ENCODE assay signal across 9 cellular contexts in the genomic region with DNA sequence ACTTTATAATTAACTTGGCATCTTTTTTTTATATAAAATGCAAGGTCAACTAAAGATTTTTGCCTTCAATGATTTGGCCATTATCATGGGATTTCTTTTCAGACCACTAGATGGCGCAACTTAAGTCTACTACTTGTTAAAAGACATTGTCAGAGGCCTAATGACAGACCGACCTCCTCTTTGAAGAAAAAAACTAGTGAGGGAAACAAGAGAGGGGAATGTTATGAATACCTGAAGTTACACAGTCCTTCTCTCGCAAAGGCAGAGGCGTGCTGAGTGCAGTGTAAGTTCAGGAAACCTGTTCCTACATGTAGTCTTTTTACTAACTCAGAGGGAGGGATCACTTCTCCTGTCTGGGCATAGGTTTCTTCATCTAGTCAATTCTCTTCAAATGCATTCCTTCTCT. TPM values are rescaled to one million over a fixed set of nuclear protein-coding genes. Genes with fewer than 3 reads are reported as not detected.
DNase-seq lines count a peak whose midpoint lies in the region; ATAC-seq and TF ChIP-seq lines count a peak whose summit lies in the region.
"Had no signal": no experiment of that assay in that cellular context is flagged by ENCODE, and none has a peak within 500 bp of the region (broad histone marks: within the 10 kb centered on the region; RNA-seq: fewer than 3 reads in every experiment).

No MANE protein-coding gene starts in this region.

- H3K4me1 ChIP-seq in heart left ventricle (peaks cover 0 to 6% (median 0%) of the 10 kb centered on the region in 12 donors), sigmoid colon (no peaks in the 10 kb centered on the region)

- CTCF ChIA-PET in activated CD4-positive, alpha-beta T cell treated with anti-CD3 and anti-CD28 coated beads for 36 hours (lab: Charles Lee) = interaction anchor here (0.8 to 4.6 kb wide), 6 partner anchors 24 to 268 kb away, joined by 3 to 39 read pairs (median 5); partner anchors contain the start of gene RWDD1

- H3K27me3 ChIP-seq in heart left ventricle (no peaks in the 10 kb centered on the region), sigmoid colon (no peaks in the 10 kb centered on the region)

- DNase-seq in activated CD4-positive, alpha-beta T cell treated with anti-CD3 and anti-CD28 coated beads for 36 hours = peak; percentile 9
- DNase-seq in activated CD4-positive, alpha-beta T cell treated with anti-CD3 and anti-CD28 coated beads for 1 hour = no peak
- DNase-seq in HCEC 1CT (peak; percentile 64), NCI-H2171 (lab: John Stamatoyannopoulos, UW) (peak; percentile 7), heart left ventricle (no peak), sigmoid colon (no peak)
- DNase-seq in activated T-cell treated with anti-CD3 and anti-CD28 coated beads, Interleukin-2, amount 50 U/mL, for 4 hours = no peak
- no peak for DNase-seq in activated T-helper 2 cell treated with anti-CD3 and anti-CD28 coated beads, Interferon-gamma antibody, Interleukin-2, Interleukin-4, amounts not matched to agents 10 μg/mL and 5 μg/mL and 100 μg/mL, durations not matched to agents 14 hours and 24 hours and 36 hours (ENCODE audit: low spot score)
- DNase-seq: activated naive CD8-positive, alpha-beta T cell treated with anti-CD3 and anti-CD28 coated beads, Interleukin-2, amount 10 ng/mL, durations not matched to agents 7 days and 5 days had no signal

- no peaks in the 10 kb centered on the region for H3K9me3 Mint-ChIP-seq in activated CD4-positive, alpha-beta T cell treated with anti-CD3 and anti-CD28 coated beads for 36 hours (ENCODE audit: low read depth)
- H3K9me3 Mint-ChIP-seq in activated T-cell treated with anti-CD3 and anti-CD28 coated beads, Interleukin-2, amount 50 U/mL, for 4 hours = no peaks in the 10 kb centered on the region
- H3K9me3 Mint-ChIP-seq in activated T-helper 2 cell treated with anti-CD3 and anti-CD28 coated beads, Interferon-gamma antibody, Interleukin-2, Interleukin-4, amounts not matched to agents 10 μg/mL and 5 μg/mL and 100 μg/mL, durations not matched to agents 14 hours and 24 hours and 36 hours = no peaks in the 10 kb centered on the region
- H3K9me3 Mint-ChIP-seq: activated naive CD8-positive, alpha-beta T cell treated with anti-CD3 and anti-CD28 coated beads, Interleukin-2, amount 10 ng/mL, durations not matched to agents 7 days and 5 days had no signal

- no peaks in the 10 kb centered on the region for H3K4me1 Mint-ChIP-seq in activated CD4-positive, alpha-beta T cell treated with anti-CD3 and anti-CD28 coated beads for 36 hours
- peaks cover 4% of the 10 kb centered on the region for H3K4me1 Mint-ChIP-seq in activated T-cell treated with anti-CD3 and anti-CD28 coated beads, Interleukin-2, amount 50 U/mL, for 4 hours (ENCODE audit: low read depth)
- peaks cover 1% of the 10 kb centered on the region for H3K4me1 Mint-ChIP-seq in activated T-helper 2 cell treated with anti-CD3 and anti-CD28 coated beads, Interferon-gamma antibody, Interleukin-2, Interleukin-4, amounts not matched to agents 10 μg/mL and 5 μg/mL and 100 μg/mL, durations not matched to agents 14 hours and 24 hours and 36 hours (ENCODE audit: low read depth)

- WGBS in heart left ventricle, 4 donors = 13 to 19% (median 15%) methylated on average over 4 of the region's 4 CpGs
- WGBS in sigmoid colon, 2 donors = 7 to 15% methylated on average over 4 of the region's 4 CpGs

- TF ChIP-seq EP300 in sigmoid colon (IDR thresholded peaks at IDR 0.05) = no peak

- TF ChIP-seq POLR2A in heart left ventricle (IDR thresholded peaks at IDR 0.05) (no peak), sigmoid colon (IDR thresholded peaks at IDR 0.05) (no peak)

- TF ChIP-seq CTCF in heart left ventricle (IDR thresholded peaks at IDR 0.05) = peak; percentile 62 to 85 (median 76)
- peak; percentile 33 to 75 (median 60) for TF ChIP-seq CTCF in sigmoid colon (IDR thresholded peaks at IDR 0.05)

- H3K9me3 ChIP-seq in heart left ventricle = no peaks in the 10 kb centered on the region
- no peaks in the 10 kb centered on the region for H3K9me3 ChIP-seq in sigmoid colon

- no peak overlapping the region for H3K4me3 Mint-ChIP-seq in activated CD4-positive, alpha-beta T cell treated with anti-CD3 and anti-CD28 coated beads for 36 hours
- H3K4me3 Mint-ChIP-seq in activated T-cell treated with anti-CD3 and anti-CD28 coated beads, Interleukin-2, amount 50 U/mL, for 4 hours = no peak overlapping the region
- H3K4me3 Mint-ChIP-seq in activated T-helper 2 cell treated with anti-CD3 and anti-CD28 coated beads, Interferon-gamma antibody, Interleukin-2, Interleukin-4, amounts not matched to agents 10 μg/mL and 5 μg/mL and 100 μg/mL, durations not matched to agents 14 hours and 24 hours and 36 hours (ENCODE audit: low read depth) = no peak overlapping the region
- H3K4me3 Mint-ChIP-seq: activated naive CD8-positive, alpha-beta T cell treated with anti-CD3 and anti-CD28 coated beads, Interleukin-2, amount 10 ng/mL, durations not matched to agents 7 days and 5 days had no signal

- H3K27ac Mint-ChIP-seq in activated CD4-positive, alpha-beta T cell treated with anti-CD3 and anti-CD28 coated beads for 36 hours = no peak overlapping the region
- no peak overlapping the region for H3K27ac Mint-ChIP-seq in activated T-helper 2 cell treated with anti-CD3 and anti-CD28 coated beads, Interferon-gamma antibody, Interleukin-2, Interleukin-4, amounts not matched to agents 10 μg/mL and 5 μg/mL and 100 μg/mL, durations not matched to agents 14 hours and 24 hours and 36 hours
- H3K27ac Mint-ChIP-seq: activated naive CD8-positive, alpha-beta T cell treated with anti-CD3 and anti-CD28 coated beads, Interleukin-2, amount 10 ng/mL, durations not matched to agents 7 days and 5 days had no signal

- H3K36me3 ChIP-seq in heart left ventricle (no peaks in the 10 kb centered on the region), sigmoid colon (no peaks in the 10 kb centered on the region)

- H3K27me3 Mint-ChIP-seq in activated CD4-positive, alpha-beta T cell treated with anti-CD3 and anti-CD28 coated beads for 36 hours = peaks cover 10% of the 10 kb centered on the region
- peaks cover 32% of the 10 kb centered on the region for H3K27me3 Mint-ChIP-seq in activated T-cell treated with anti-CD3 and anti-CD28 coated beads, Interleukin-2, amount 50 U/mL, for 4 hours (ENCODE audit: low read depth)
- H3K27me3 Mint-ChIP-seq in activated T-helper 2 cell treated with anti-CD3 and anti-CD28 coated beads, Interferon-gamma antibody, Interleukin-2, Interleukin-4, amounts not matched to agents 10 μg/mL and 5 μg/mL and 100 μg/mL, durations not matched to agents 14 hours and 24 hours and 36 hours (ENCODE audit: low read depth) = peaks cover 48% of the 10 kb centered on the region

- peak; percentile 75 for ATAC-seq in activated CD4-positive, alpha-beta T cell treated with anti-CD3 and anti-CD28 coated beads for 36 hours
- ATAC-seq in activated T-cell treated with anti-CD3 and anti-CD28 coated beads, Interleukin-2, amount 50 U/mL, for 4 hours = peak; percentile 18 to 44
- ATAC-seq in heart left ventricle = peak in 3 of 4 donors; percentile 22 to 72 (median 48)

- no peak overlapping the region for H3K27ac ChIP-seq in heart left ventricle
- H3K27ac ChIP-seq in sigmoid colon = no peak overlapping the region

- intact Hi-C loops in activated CD4-positive, alpha-beta T cell treated with anti-CD3 and anti-CD28 coated beads for 36 hours (cut with DNase I, micrococcal nuclease) = loop anchor here (1.0 to 5.0 kb wide), 4 partner anchors 25 to 311 kb away; no protein-coding TSS in a partner anchor
- intact Hi-C loops in heart left ventricle (cut with DNase I) (loop anchor here in 6 of 10 donors (1.0 to 10.0 kb wide), 6 partner anchors 22 to 111 kb away; partner anchors contain the start of gene RWDD1 (in 1 of the 6)), sigmoid colon (cut with DNase I) (loop anchor here (1.0 to 10.0 kb wide), 2 partner anchors 25 to 109 kb away; no protein-coding TSS in a partner anchor)
- intact Hi-C loops in activated T-helper 2 cell treated with anti-CD3 and anti-CD28 coated beads, Interferon-gamma antibody, Interleukin-2, Interleukin-4, amounts not matched to agents 10 μg/mL and 5 μg/mL and 100 μg/mL, durations not matched to agents 14 hours and 24 hours and 36 hours (cut with micrococcal nuclease) = loop anchor here (1.0 to 5.0 kb wide), 2 partner anchors 25 to 111 kb away; no protein-coding TSS in a partner anchor

- no peak overlapping the region for H3K4me3 ChIP-seq in heart left ventricle
- H3K4me3 ChIP-seq in sigmoid colon = no peak overlapping the region

- no peaks in the 10 kb centered on the region for H3K36me3 Mint-ChIP-seq in activated CD4-positive, alpha-beta T cell treated with anti-CD3 and anti-CD28 coated beads for 36 hours (ENCODE audit: low read depth)
- H3K36me3 Mint-ChIP-seq in activated T-cell treated with anti-CD3 and anti-CD28 coated beads, Interleukin-2, amount 50 U/mL, for 4 hours (ENCODE audit: insufficient read depth) = no peaks in the 10 kb centered on the region
- H3K36me3 Mint-ChIP-seq in activated T-helper 2 cell treated with anti-CD3 and anti-CD28 coated beads, Interferon-gamma antibody, Interleukin-2, Interleukin-4, amounts not matched to agents 10 μg/mL and 5 μg/mL and 100 μg/mL, durations not matched to agents 14 hours and 24 hours and 36 hours (ENCODE audit: low read depth) = no peaks in the 10 kb centered on the region
- H3K36me3 Mint-ChIP-seq: activated naive CD8-positive, alpha-beta T cell treated with anti-CD3 and anti-CD28 coated beads, Interleukin-2, amount 10 ng/mL, durations not matched to agents 7 days and 5 days had no signal

- POLR2A ChIA-PET in activated CD4-positive, alpha-beta T cell treated with anti-CD3 and anti-CD28 coated beads for 36 hours (lab: Charles Lee) = no interaction called here

RNA-seq across cellular contexts. Expression of gene TRAPPC3L, which starts 9.3 kb away (rescaled TPM):
- not detected for total RNA-seq in activated CD4-positive, alpha-beta T cell treated with anti-CD3 and anti-CD28 coated beads for 36 hours
- total RNA-seq in activated T-cell treated with anti-CD3 and anti-CD28 coated beads, Interleukin-2, amount 50 U/mL, for 4 hours = not detected
- total RNA-seq in heart left ventricle (under 1 TPM in 4 of 9 donors, not detected in 5; 0.11 to 0.29 (median 0.19) TPM), sigmoid colon (not detected)
- polyA plus RNA-seq in heart left ventricle (not detected), sigmoid colon (not detected)
- not detected in 2 replicates for total RNA-seq in activated T-helper 2 cell treated with anti-CD3 and anti-CD28 coated beads, Interferon-gamma antibody, Interleukin-2, Interleukin-4, amounts not matched to agents 10 μg/mL and 5 μg/mL and 100 μg/mL, durations not matched to agents 14 hours and 24 hours and 36 hours
- total RNA-seq: activated naive CD8-positive, alpha-beta T cell treated with anti-CD3 and anti-CD28 coated beads, Interleukin-2, amount 10 ng/mL, durations not matched to agents 7 days and 5 days had no signal

RNA-seq across cellular contexts. Expression of gene CALHM4, which starts 17.3 kb away (rescaled TPM):
- not detected for total RNA-seq in activated CD4-positive, alpha-beta T cell treated with anti-CD3 and anti-CD28 coated beads for 36 hours
- not detected for total RNA-seq in activated T-cell treated with anti-CD3 and anti-CD28 coated beads, Interleukin-2, amount 50 U/mL, for 4 hours
- total RNA-seq in heart left ventricle = under 1 TPM in 1 of 9 donors, not detected in 8; 0.67 TPM
- under 1 TPM in 1 of 2 donors, not detected in 1; 0.10 TPM for polyA plus RNA-seq in heart left ventricle
- total RNA-seq in sigmoid colon = not detected
- polyA plus RNA-seq in sigmoid colon = not detected
- total RNA-seq in activated T-helper 2 cell treated with anti-CD3 and anti-CD28 coated beads, Interferon-gamma antibody, Interleukin-2, Interleukin-4, amounts not matched to agents 10 μg/mL and 5 μg/mL and 100 μg/mL, durations not matched to agents 14 hours and 24 hours and 36 hours = not detected in 2 replicates
- total RNA-seq: activated naive CD8-positive, alpha-beta T cell treated with anti-CD3 and anti-CD28 coated beads, Interleukin-2, amount 10 ng/mL, durations not matched to agents 7 days and 5 days had no signal

RNA-seq across cellular contexts. Expression of gene CALHM5, which starts 24.8 kb away (rescaled TPM):
- total RNA-seq in activated CD4-positive, alpha-beta T cell treated with anti-CD3 and anti-CD28 coated beads for 36 hours = not detected
- not detected for total RNA-seq in activated T-cell treated with anti-CD3 and anti-CD28 coated beads, Interleukin-2, amount 50 U/mL, for 4 hours
- total RNA-seq in heart left ventricle (1 to 10 TPM; 1.4 to 3.0 (median 1.8) TPM), sigmoid colon (1 to 10 TPM; 1.5 to 2.5 (median 1.9) TPM)
- polyA plus RNA-seq in heart left ventricle (1 to 10 TPM in 1 of 2 donors, under 1 TPM in 1; 0.76 to 1.3 TPM), sigmoid colon (under 1 TPM; 0.23 to 0.60 (median 0.57) TPM)
- not detected in 2 replicates for total RNA-seq in activated T-helper 2 cell treated with anti-CD3 and anti-CD28 coated beads, Interferon-gamma antibody, Interleukin-2, Interleukin-4, amounts not matched to agents 10 μg/mL and 5 μg/mL and 100 μg/mL, durations not matched to agents 14 hours and 24 hours and 36 hours
- total RNA-seq: activated naive CD8-positive, alpha-beta T cell treated with anti-CD3 and anti-CD28 coated beads, Interleukin-2, amount 10 ng/mL, durations not matched to agents 7 days and 5 days had no signal

RNA-seq across cellular contexts. Expression of gene RWDD1, which starts 35.1 kb away (rescaled TPM):
- 10 to 100 TPM; 40.0 to 65.4 TPM for total RNA-seq in activated CD4-positive, alpha-beta T cell treated with anti-CD3 and anti-CD28 coated beads for 36 hours
- total RNA-seq in activated T-cell treated with anti-CD3 and anti-CD28 coated beads, Interleukin-2, amount 50 U/mL, for 4 hours = 10 to 100 TPM; 53.6 to 58.6 (median 57.6) TPM
- 10 to 100 TPM; 35.9 to 70.5 (median 48.8) TPM for total RNA-seq in heart left ventricle
- 100 to 1,000 TPM in 1 of 2 donors, 10 to 100 TPM in 1; 69.1 to 124 TPM for polyA plus RNA-seq in heart left ventricle
- total RNA-seq in sigmoid colon = 100 to 1,000 TPM in 1 of 4 donors, 10 to 100 TPM in 3; 75.0 to 119 (median 89.1) TPM
- polyA plus RNA-seq in sigmoid colon = 10 to 100 TPM; 29.5 to 73.3 (median 52.7) TPM
- total RNA-seq in activated T-helper 2 cell treated with anti-CD3 and anti-CD28 coated beads, Interferon-gamma antibody, Interleukin-2, Interleukin-4, amounts not matched to agents 10 μg/mL and 5 μg/mL and 100 μg/mL, durations not matched to agents 14 hours and 24 hours and 36 hours = 40.6 and 42.1 TPM in 2 replicates

Comparison
In these comparisons a context has a peak if more than half of its experiments do, and no peak if none do; other contexts are left out.
1. DNase-seq: peak in activated CD4-positive, alpha-beta T cell treated with anti-CD3 and anti-CD28 coated beads for 36 hours (single experiment), HCEC 1CT (single experiment) and NCI-H2171 (single experiment); none in activated CD4-positive, alpha-beta T cell treated with anti-CD3 and anti-CD28 coated beads for 1 hour (single experiment), activated T-cell treated with anti-CD3 and anti-CD28 coated beads, Interleukin-2, amount 50 U/mL, for 4 hours (single experiment), heart left ventricle (0 of 5), sigmoid colon (single experiment) and activated T-helper 2 cell treated with anti-CD3 and anti-CD28 coated beads, Interferon-gamma antibody, Interleukin-2, Interleukin-4, amounts not matched to agents 10 μg/mL and 5 μg/mL and 100 μg/mL, durations not matched to agents 14 hours and 24 hours and 36 hours (single experiment).
2. Peak in every context shown above with its lines, with median percentiles within 50 percentile points of each other: ATAC-seq.